Comparison of ENCODE assay signal across 14 cellular contexts in genomic region chr7:17564678-17565209, GRCh38.
DNase-seq lines count a peak whose midpoint lies in the region; ATAC-seq and TF ChIP-seq lines count a peak whose summit lies in the region.
"Had no signal": no experiment of that assay in that cellular context is flagged by ENCODE, and none has a peak within 500 bp of the region (broad histone marks: within the 10 kb centered on the region; RNA-seq: fewer than 3 reads in every experiment).

No MANE protein-coding gene starts in this region.

- TF ChIP-seq POLR2A in IMR-90 (IDR thresholded peaks at IDR 0.05; ENCODE audit: low read depth, low read length) (no peak), testis (IDR thresholded peaks at IDR 0.05) (no peak)

- no peaks in the 10 kb centered on the region for H3K27me3 ChIP-seq in BLaER1
- no peaks in the 10 kb centered on the region for H3K27me3 ChIP-seq in IMR-90 (ENCODE audit: control insufficient read depth, insufficient read depth, low read length)
- H3K27me3 ChIP-seq in testis: no peaks in the 10 kb centered on the region
- H3K27me3 ChIP-seq: BE2C, gastrocnemius medialis had no signal

- H3K27ac ChIP-seq in BLaER1: no peak overlapping the region
- H3K27ac ChIP-seq in IMR-90 (ENCODE audit: insufficient read depth, low read length): no peak overlapping the region
- H3K27ac ChIP-seq in testis: no peak overlapping the region
- H3K27ac ChIP-seq: gastrocnemius medialis had no signal

- POLR2A ChIA-PET in IMR-90 (lab: Charles Lee; ENCODE audit: unreplicated experiment): no interaction called here

- dilution Hi-C loops in IMR-90 (cut with HindIII; ENCODE audit: low sequenced_read_pairs, unreplicated experiment): no loop called here

- no peak overlapping the region for H4K91ac ChIP-seq in IMR-90 (ENCODE audit: insufficient read depth, low read depth, low read length)

- ATAC-seq in IMR-90 (ENCODE audit: low read depth) (peak; percentile 93), GM18519 (IDR thresholded peaks at IDR 0.05; ENCODE audit: low FRiP score, unreplicated experiment) (no peak), GM19455 (IDR thresholded peaks at IDR 0.05; ENCODE audit: unreplicated experiment) (no peak)
- ATAC-seq: activated CD8-positive, alpha-beta memory T cell treated with anti-CD3 and anti-CD28 coated beads, Interleukin-2, amount 10 ng/mL, durations not matched to agents 7 days and 5 days; gastrocnemius medialis; Panc1 had no signal

- H3K14ac ChIP-seq in IMR-90 (replicated peaks; ENCODE audit: low read depth, low read length): no peak overlapping the region

- BruUV-seq in IMR-90 (replicated peaks; lab: Mats Ljungman, UMichigan): no TSS peak

- intact Hi-C loops in IMR-90 (cut with micrococcal nuclease): no loop called here
- intact Hi-C loops in testis (cut with DNase I; ENCODE audit: low total_unique reads): no loop called here

- no CpG with 5 or more reads among the region's 3 CpGs for WGBS in IMR-90 (ENCODE audit: extremely low coverage in 2 of 2, insufficient read length in 1 of 2), 2 experiments
- WGBS in testis, 2 donors: 54 to 61% methylated on average over 3 of the region's 3 CpGs

- H4K5ac ChIP-seq in IMR-90 (ENCODE audit: low read depth, low read length): no peak overlapping the region

- no peaks in the 10 kb centered on the region for H3K9me1 ChIP-seq in IMR-90 (ENCODE audit: insufficient read depth, low read length)

- H3K4me1 ChIP-seq in BLaER1: peaks cover 11% of the 10 kb centered on the region
- no peaks in the 10 kb centered on the region for H3K4me1 ChIP-seq in IMR-90 (ENCODE audit: control insufficient read depth, insufficient read depth, low read length)
- H3K4me1 ChIP-seq in testis: no peaks in the 10 kb centered on the region
- H3K4me1 ChIP-seq: BE2C, gastrocnemius medialis had no signal

- H3K23ac ChIP-seq in IMR-90 (ENCODE audit: low read depth, low read length): no peak overlapping the region

- TF ChIP-seq CTCF in IMR-90 (conservative IDR thresholded peaks at IDR 0.05; ENCODE audit: low read depth, low read length) (no peak), foreskin fibroblast (IDR thresholded peaks at IDR 0.05; ENCODE audit: low read depth, low read length) (no peak), testis (IDR thresholded peaks at IDR 0.05) (no peak)

- no peak overlapping the region for H3K56ac ChIP-seq in IMR-90 (ENCODE audit: extremely low read depth, insufficient read depth, low read length)

- peak; percentile 90 for DNase-seq in IMR-90
- DNase-seq in SKM-1 treated with dmso at 0.1 percent for 144 hours (lab: John Stamatoyannopoulos, UW; ENCODE audit: unreplicated experiment): peak; percentile 40
- DNase-seq in foreskin fibroblast: peak; percentile 64 to 65
- no peak for DNase-seq in testis
- DNase-seq in central memory CD4-positive, alpha-beta T cell: no peak
- DNase-seq: activated CD8-positive, alpha-beta memory T cell treated with anti-CD3 and anti-CD28 coated beads, Interleukin-2, amount 10 ng/mL, durations not matched to agents 7 days and 5 days; activated naive CD8-positive, alpha-beta T cell treated with anti-CD3 and anti-CD28 coated beads, Interleukin-2, amount 10 ng/mL, durations not matched to agents 7 days and 5 days; BE2C; gastrocnemius medialis; kidney had no signal

- no peak overlapping the region for H2BK5ac ChIP-seq in IMR-90 (ENCODE audit: low read depth, low read length, poor library complexity, severe bottlenecking)

- in situ Hi-C loops in IMR-90 (cut with MboI; ENCODE audit: low sequenced_read_pairs): no loop called here

- H4K20me1 ChIP-seq in BLaER1: no peaks in the 10 kb centered on the region
- H4K20me1 ChIP-seq in IMR-90 (ENCODE audit: insufficient read depth, low read length): no peaks in the 10 kb centered on the region

- H3K4me2 ChIP-seq in BLaER1 (peak overlapping the region; percentile 7; the same call in 1 of the 2 replicates), IMR-90 (ENCODE audit: low read depth, low read length) (no peak overlapping the region)

- no peak overlapping the region for H2BK15ac ChIP-seq in IMR-90 (ENCODE audit: low read depth, low read length)

- no peak overlapping the region for H3K18ac ChIP-seq in IMR-90 (ENCODE audit: low read depth, low read length)

- H3K79me1 ChIP-seq in IMR-90 (ENCODE audit: low read depth in 1 of 2, low read length in 2 of 2): no peaks in the 10 kb centered on the region

- no peak overlapping the region for H2AK5ac ChIP-seq in IMR-90 (ENCODE audit: low read depth, low read length)

- H3K4me3 ChIP-seq in BLaER1 (no peak overlapping the region), IMR-90 (ENCODE audit: insufficient read depth, low read depth, low read length) (no peak overlapping the region), foreskin fibroblast (ENCODE audit: low read depth in 1 of 2, low read length in 2 of 2) (no peak overlapping the region), testis (no peak overlapping the region)
- H3K4me3 ChIP-seq: gastrocnemius medialis had no signal

- H2BK120ac ChIP-seq in IMR-90 (ENCODE audit: low read depth, low read length): no peak overlapping the region

- CTCF ChIA-PET in IMR-90 (lab: Yijun Ruan, JAX): no interaction called here

- H2BK20ac ChIP-seq in IMR-90 (ENCODE audit: low read depth, low read length): no peak overlapping the region

- H3K9me3 ChIP-seq in BLaER1: peaks cover under 1% of the 10 kb centered on the region; the same call in 1 of the 2 replicates
- H3K9me3 ChIP-seq in IMR-90 (ENCODE audit: control insufficient read depth, insufficient read depth, low read length): no peaks in the 10 kb centered on the region
- no peaks in the 10 kb centered on the region for H3K9me3 ChIP-seq in testis
- H3K9me3 ChIP-seq: BE2C, gastrocnemius medialis had no signal

- no peak overlapping the region for H2AK9ac ChIP-seq in IMR-90 (replicated peaks; ENCODE audit: low read depth, low read length, poor library complexity)

- no peak for TF ChIP-seq RAD21 in IMR-90 (IDR thresholded peaks at IDR 0.05; ENCODE audit: low read length)

- H3K36me3 ChIP-seq in BLaER1: no peaks in the 10 kb centered on the region
- H3K36me3 ChIP-seq in IMR-90 (ENCODE audit: control insufficient read depth, insufficient read depth, low read length): no peaks in the 10 kb centered on the region
- no peaks in the 10 kb centered on the region for H3K36me3 ChIP-seq in testis (ENCODE audit: low read depth, missing control alignments)
- H3K36me3 ChIP-seq: BE2C, gastrocnemius medialis had no signal

- H2AFZ ChIP-seq in IMR-90 (replicated peaks; ENCODE audit: low read length, poor library complexity): no peak overlapping the region

- H3K9ac ChIP-seq in BLaER1 (no peak overlapping the region), IMR-90 (ENCODE audit: low read depth, low read length) (no peak overlapping the region)

- H4K8ac ChIP-seq in IMR-90 (ENCODE audit: low read depth in 2 of 2, low read length in 2 of 2): no peak overlapping the region

- H3K4ac ChIP-seq in IMR-90 (ENCODE audit: low read depth, low read length): no peak overlapping the region

TF ChIP-seq in IMR-90, 13 proteins besides CTCF, POLR2A, EP300 and RAD21:
- TF ChIP-seq CHD1 (IDR thresholded peaks at IDR 0.05; ENCODE audit: low read depth, low read length) (no peak), RCOR1 (IDR thresholded peaks at IDR 0.05; ENCODE audit: insufficient replicate concordance, low read length) (no peak), FOS (IDR thresholded peaks at IDR 0.05; ENCODE audit: low read depth, low read length) (peak; percentile 43), SMC3 (IDR thresholded peaks at IDR 0.05; ENCODE audit: low read depth, low read length) (no peak), CEBPB (IDR thresholded peaks at IDR 0.05; ENCODE audit: low read depth, low read length) (peak; percentile 94)

Comparison
In these comparisons a context has a peak if more than half of its experiments do, and no peak if none do; other contexts are left out.
1. DNase-seq: peak in IMR-90 (single experiment), SKM-1 treated with dmso at 0.1 percent for 144 hours (single experiment) and foreskin fibroblast (2 of 2); none in testis (single experiment) and central memory CD4-positive, alpha-beta T cell (single experiment).